8 cellular contexts compared by ENCODE assay signal in genomic region chr9:105901514-105902109, GRCh38.
DNase-seq lines count a peak whose midpoint lies in the region; ATAC-seq and TF ChIP-seq lines count a peak whose summit lies in the region.

No MANE protein-coding gene starts in this region.

- no peaks in the 10 kb centered on the region for H3K36me3 ChIP-seq in OCI-LY3 (replicated peaks; ENCODE audit: low read depth, low read length)
- H3K36me3 ChIP-seq in esophagus squamous epithelium, result no peaks in the 10 kb centered on the region
- no peaks in the 10 kb centered on the region for H3K36me3 ChIP-seq in neuronal stem cell (replicated peaks in 1 of 2; ENCODE audit: control insufficient read depth in 2 of 2, insufficient read depth in 2 of 2, low read length in 2 of 2)

- no peak for TF ChIP-seq POLR2A in esophagus squamous epithelium (IDR thresholded peaks at IDR 0.05)

- H4K91ac ChIP-seq in neuronal stem cell (ENCODE audit: low read depth, low read length, poor library complexity), result no peak overlapping the region

- in situ Hi-C loops in ACHN (cut with HindIII; ENCODE audit: low pct_ligation_motif_present, low pct_unique_long_range_greater_than_20kb, low sequenced_read_pairs), result no loop called here

- H3K27ac ChIP-seq in OCI-LY3 (ENCODE audit: low read length) (no peak overlapping the region), esophagus squamous epithelium (no peak overlapping the region), neuronal stem cell (replicated peaks; ENCODE audit: low read length) (no peak overlapping the region)

- no peaks in the 10 kb centered on the region for H3K79me1 ChIP-seq in neuronal stem cell (ENCODE audit: low read depth, low read length)

- H2AK5ac ChIP-seq in neuronal stem cell (ENCODE audit: low read depth, low read length), result no peak overlapping the region

- intact Hi-C loops in esophagus squamous epithelium (cut with DNase I), result no loop called here

- H3K23ac ChIP-seq in neuronal stem cell (ENCODE audit: low read depth, low read length, poor library complexity), result no peak overlapping the region

- ATAC-seq in GM18498 (IDR thresholded peaks at IDR 0.05; ENCODE audit: unreplicated experiment) (peak; percentile 82), HG03097 (IDR thresholded peaks at IDR 0.05; ENCODE audit: low FRiP score, unreplicated experiment) (peak; percentile 65)

- H2BK5ac ChIP-seq in neuronal stem cell (ENCODE audit: low read length), result no peak overlapping the region

- peak; percentile 97 for TF ChIP-seq CTCF in OCI-LY3 (IDR thresholded peaks at IDR 0.05; ENCODE audit: low read depth, low read length)
- peak in 4 of 6 experiments; percentile 23 to 47 (median 32) for TF ChIP-seq CTCF in esophagus squamous epithelium (IDR thresholded peaks at IDR 0.05)

- H4K8ac ChIP-seq in neuronal stem cell (ENCODE audit: low read depth, low read length), result no peak overlapping the region

- no peak overlapping the region for H2BK120ac ChIP-seq in neuronal stem cell (ENCODE audit: low read depth, low read length)

- H2BK12ac ChIP-seq in neuronal stem cell (ENCODE audit: low read length), result no peak overlapping the region

- H3K4me2 ChIP-seq in OCI-LY3 (ENCODE audit: low read length), result no peak overlapping the region
- no peak overlapping the region for H3K4me2 ChIP-seq in neuronal stem cell (ENCODE audit: insufficient read depth, low read length, poor library complexity, severe bottlenecking)

- H3K4me1 ChIP-seq in OCI-LY3 (ENCODE audit: low read length) (peaks cover 10% of the 10 kb centered on the region), esophagus squamous epithelium (no peaks in the 10 kb centered on the region), neuronal stem cell (ENCODE audit: control insufficient read depth in 2 of 2, insufficient read depth in 1 of 2, low read depth in 1 of 2, low read length in 2 of 2) (peaks cover 5 to 10% of the 10 kb centered on the region in 2 donors)

- no peak overlapping the region for H2BK15ac ChIP-seq in neuronal stem cell (ENCODE audit: low read length)

- WGBS in esophagus squamous epithelium, 2 donors, result 20 to 80% methylated on average over 1 of the region's 4 CpGs
- no CpG with 5 or more reads among the region's 4 CpGs for WGBS in neuronal stem cell (ENCODE audit: extremely low coverage in 2 of 2, insufficient read length in 2 of 2, insufficient replicate concordance in 1 of 2), 2 donors

- H3K4me3 ChIP-seq in OCI-LY3 (ENCODE audit: low read length) (no peak overlapping the region), esophagus squamous epithelium (no peak overlapping the region), neuronal stem cell (ENCODE audit: low read length in 2 of 2) (no peak overlapping the region)

- peak overlapping the region; percentile 64 for H3K14ac ChIP-seq in neuronal stem cell (ENCODE audit: low read length)

- H3K9ac ChIP-seq in OCI-LY3 (ENCODE audit: low read length) (no peak overlapping the region), neuronal stem cell (ENCODE audit: low read depth, low read length, poor library complexity) (no peak overlapping the region)

- no peak overlapping the region for H2AFZ ChIP-seq in OCI-LY3 (ENCODE audit: low read depth, low read length)
- H2AFZ ChIP-seq in neuronal stem cell (ENCODE audit: low read length), result peak overlapping the region; percentile 30

- peak; percentile 57 for DNase-seq in ACHN
- DNase-seq in esophagus squamous epithelium (lab: John Stamatoyannopoulos, UW), result no peak
- DNase-seq in neuronal stem cell (ENCODE audit: low spot score), result peak; percentile 56
- no peak for DNase-seq in activated CD8-positive, alpha-beta memory T cell treated with anti-CD3 and anti-CD28 coated beads, Interleukin-2, amount 50 U/mL, for 48 hours
- no peak for DNase-seq in stimulated activated CD4-positive, alpha-beta T cell treated with anti-CD3 and anti-CD28 coated beads, Interleukin-4, amount 100 ng/mL, for 24 hours

- no peaks in the 10 kb centered on the region for H3K9me3 ChIP-seq in OCI-LY3 (ENCODE audit: insufficient read depth, low read length)
- H3K9me3 ChIP-seq in esophagus squamous epithelium, result no peaks in the 10 kb centered on the region
- peaks cover 0 to 18% of the 10 kb centered on the region in 2 donors for H3K9me3 ChIP-seq in neuronal stem cell (replicated peaks in 1 of 2; ENCODE audit: control insufficient read depth in 2 of 2, insufficient read depth in 1 of 2, low read depth in 1 of 2, low read length in 2 of 2)

- H3K18ac ChIP-seq in neuronal stem cell (ENCODE audit: low read length), result peak overlapping the region; percentile 87

- no peaks in the 10 kb centered on the region for H3K27me3 ChIP-seq in OCI-LY3 (ENCODE audit: low read depth, low read length)
- no peaks in the 10 kb centered on the region for H3K27me3 ChIP-seq in esophagus squamous epithelium
- no peaks in the 10 kb centered on the region for H3K27me3 ChIP-seq in neuronal stem cell (ENCODE audit: control insufficient read depth in 3 of 3, insufficient read depth in 3 of 3, low read depth in 1 of 3, low read length in 3 of 3)

- H3K4ac ChIP-seq in neuronal stem cell (ENCODE audit: low read length), result peak overlapping the region; percentile 43

- H4K20me1 ChIP-seq in OCI-LY3 (ENCODE audit: insufficient read depth, low read length), result no peaks in the 10 kb centered on the region

- H3K79me2 ChIP-seq in OCI-LY3 (ENCODE audit: low read length), result no peaks in the 10 kb centered on the region

Comparison
In these comparisons a context has a peak if more than half of its experiments do, and no peak if none do; other contexts are left out.
1. DNase-seq: peak in ACHN (single experiment) and neuronal stem cell (single experiment); none in esophagus squamous epithelium (single experiment), activated CD8-positive, alpha-beta memory T cell treated with anti-CD3 and anti-CD28 coated beads, Interleukin-2, amount 50 U/mL, for 48 hours (single experiment) and stimulated activated CD4-positive, alpha-beta T cell treated with anti-CD3 and anti-CD28 coated beads, Interleukin-4, amount 100 ng/mL, for 24 hours (single experiment).